In genomic region chr2:96913117-96913397, GRCh38 we compare ENCODE assay signal across 12 cellular contexts. TPM values are rescaled to one million over a fixed set of nuclear protein-coding genes. Genes with fewer than 3 reads are reported as not detected.
A peak's percentile ranks its signal among the peaks of the same experiment; 100 is the strongest.
DNase-seq lines count a peak whose midpoint lies in the region; ATAC-seq and TF ChIP-seq lines count a peak whose summit lies in the region.
"Had no signal": no experiment of that assay in that cellular context is flagged by ENCODE, and none has a peak within 500 bp of the region (broad histone marks: within the 10 kb centered on the region; RNA-seq: fewer than 3 reads in every experiment).

No MANE protein-coding gene starts in this region.

- H3K9ac ChIP-seq in BLaER1, result peak overlapping the region; percentile 77

- CTCF ChIA-PET in CD4-positive, alpha-beta T cell (lab: Charles Lee), result interaction anchor here (2.9 kb wide), 1 partner anchor 55 kb away, joined by 14 read pairs; the partner anchor contains the start of gene ANKRD39
- CTCF ChIA-PET in naive thymus-derived CD4-positive, alpha-beta T cell (lab: Charles Lee), result interaction anchor here (0.5 to 2.8 kb wide), 9 partner anchors 11 to 52 kb away, joined by 3 to 8 read pairs (median 3); no protein-coding TSS in a partner anchor

- peak overlapping the region; percentile 91 for H3K27ac ChIP-seq in BLaER1
- peak overlapping the region; percentile 64 for H3K27ac ChIP-seq in CD4-positive, alpha-beta T cell (ENCODE audit: low read depth, low read length)
- peak overlapping the region; percentile 61 for H3K27ac ChIP-seq in naive thymus-derived CD4-positive, alpha-beta T cell (ENCODE audit: low read depth, low read length)
- H3K27ac ChIP-seq: psoas muscle, vagina had no signal

- ATAC-seq in CD4-positive, alpha-beta T cell (ENCODE audit: poor library complexity), result no peak
- peak; percentile 4 for ATAC-seq in naive thymus-derived CD4-positive, alpha-beta T cell
- no peak for ATAC-seq in HG03280 (IDR thresholded peaks at IDR 0.05; ENCODE audit: unreplicated experiment)
- no peak for ATAC-seq in GM19328 (IDR thresholded peaks at IDR 0.05; ENCODE audit: unreplicated experiment)

- H3K4me1 ChIP-seq in BLaER1, result peaks cover 62% of the 10 kb centered on the region
- peaks cover 33 to 38% of the 10 kb centered on the region in 2 donors for H3K4me1 ChIP-seq in naive thymus-derived CD4-positive, alpha-beta T cell (ENCODE audit: control insufficient read depth in 2 of 2, insufficient read depth in 2 of 2, low read length in 2 of 2)
- H3K4me1 ChIP-seq: psoas muscle had no signal

- intact Hi-C loops in CD4-positive, alpha-beta T cell (cut with DNase I, micrococcal nuclease), result loop anchor here in 1 of 2 experiments (1.0 to 5.0 kb wide), 2 partner anchors 42 to 56 kb away; partner anchors contain the start of gene ANKRD39
- intact Hi-C loops in naive thymus-derived CD4-positive, alpha-beta T cell (cut with micrococcal nuclease), result loop anchor here (1.0 to 5.0 kb wide), 7 partner anchors 11 to 55 kb away; partner anchors contain the start of genes SEMA4C (in 2 of the 2) and ANKRD39 (in 1 of the 2)

- H3K36me3 ChIP-seq in BLaER1, result peaks cover 16% of the 10 kb centered on the region
- no peaks in the 10 kb centered on the region for H3K36me3 ChIP-seq in naive thymus-derived CD4-positive, alpha-beta T cell (ENCODE audit: control insufficient read depth in 2 of 3, insufficient read depth in 3 of 3, low read length in 3 of 3)
- H3K36me3 ChIP-seq: vagina had no signal

- POLR2A ChIA-PET in CD4-positive, alpha-beta T cell (lab: Charles Lee), result interaction anchor here (0.5 to 4.4 kb wide), 13 partner anchors 10 to 373 kb away, joined by 3 to 29 read pairs (median 6); partner anchors contain the start of gene ANKRD39
- POLR2A ChIA-PET in naive thymus-derived CD4-positive, alpha-beta T cell (lab: Charles Lee), result interaction anchor here (0.5 to 7.0 kb wide), 18 partner anchors 9 to 1834 kb away, joined by 3 to 76 read pairs (median 6); partner anchors contain the start of genes ANKRD39 and SEMA4C

- no peaks in the 10 kb centered on the region for H4K20me1 ChIP-seq in BLaER1

- no peaks in the 10 kb centered on the region for H3K27me3 ChIP-seq in BLaER1
- no peaks in the 10 kb centered on the region for H3K27me3 ChIP-seq in CD4-positive, alpha-beta T cell (ENCODE audit: control insufficient read depth, insufficient read depth, low read length)
- no peaks in the 10 kb centered on the region for H3K27me3 ChIP-seq in naive thymus-derived CD4-positive, alpha-beta T cell (ENCODE audit: control insufficient read depth in 2 of 2, insufficient read depth in 2 of 2, low read length in 2 of 2)
- H3K27me3 ChIP-seq: vagina had no signal

- H3K27me3 Mint-ChIP-seq in CD4-positive, alpha-beta T cell, result no peaks in the 10 kb centered on the region
- H3K27me3 Mint-ChIP-seq in activated naive CD8-positive, alpha-beta T cell, result no peaks in the 10 kb centered on the region
- peaks cover 0 to 7% (median 0%) of the 10 kb centered on the region in 5 donors for H3K27me3 Mint-ChIP-seq in naive thymus-derived CD4-positive, alpha-beta T cell

- peak overlapping the region; percentile 58 for H3K4me3 ChIP-seq in BLaER1
- H3K4me3 ChIP-seq in naive thymus-derived CD4-positive, alpha-beta T cell (ENCODE audit: low read length), result peak overlapping the region; percentile 68
- H3K4me3 ChIP-seq: psoas muscle, vagina had no signal

- H3K4me3 Mint-ChIP-seq in CD4-positive, alpha-beta T cell, result peak overlapping the region; percentile 82
- peak overlapping the region; percentile 89 for H3K4me3 Mint-ChIP-seq in activated naive CD8-positive, alpha-beta T cell
- peak overlapping the region; percentile 79 to 94 (median 88) for H3K4me3 Mint-ChIP-seq in naive thymus-derived CD4-positive, alpha-beta T cell

- H3K4me2 ChIP-seq in BLaER1, result peak overlapping the region; percentile 98

- H3K9me3 ChIP-seq in BLaER1, result peaks cover 28% of the 10 kb centered on the region
- H3K9me3 ChIP-seq in CD4-positive, alpha-beta T cell (ENCODE audit: control insufficient read depth, low read length), result peaks cover 16% of the 10 kb centered on the region
- H3K9me3 ChIP-seq in naive thymus-derived CD4-positive, alpha-beta T cell (ENCODE audit: control insufficient read depth in 2 of 3, low read length in 3 of 3), result peaks cover 0 to 19% (median 0%) of the 10 kb centered on the region in 3 experiments
- H3K9me3 ChIP-seq: vagina had no signal

- TF ChIP-seq CTCF in CD4-positive, alpha-beta T cell (IDR thresholded peaks at IDR 0.05), result no peak

- peaks cover 84% of the 10 kb centered on the region for H3K4me1 Mint-ChIP-seq in CD4-positive, alpha-beta T cell (ENCODE audit: low read depth)
- peaks cover 55% of the 10 kb centered on the region for H3K4me1 Mint-ChIP-seq in activated naive CD8-positive, alpha-beta T cell (ENCODE audit: low read depth)
- peaks cover 45 to 93% (median 84%) of the 10 kb centered on the region in 7 donors for H3K4me1 Mint-ChIP-seq in naive thymus-derived CD4-positive, alpha-beta T cell

- peak overlapping the region; percentile 84 for H3K27ac Mint-ChIP-seq in CD4-positive, alpha-beta T cell
- peak overlapping the region; percentile 94 for H3K27ac Mint-ChIP-seq in activated naive CD8-positive, alpha-beta T cell
- H3K27ac Mint-ChIP-seq in naive thymus-derived CD4-positive, alpha-beta T cell, result peak overlapping the region; percentile 90 to 100 (median 97)

- DNase-seq in CD4-positive, alpha-beta T cell, result no peak
- peak in 1 of 9 donors; percentile 15 for DNase-seq in naive thymus-derived CD4-positive, alpha-beta T cell
- DNase-seq in DMS 273 treated with DMSO at 0.1 percent for 48 hours (lab: John Stamatoyannopoulos, UW), result no peak
- DNase-seq: kidney, NCI-H1417 treated with DMSO at 0.1 percent for 48 hours, OCI-M1, psoas muscle had no signal

- H3K9me3 Mint-ChIP-seq in CD4-positive, alpha-beta T cell, result no peaks in the 10 kb centered on the region
- H3K9me3 Mint-ChIP-seq in activated naive CD8-positive, alpha-beta T cell (ENCODE audit: low read depth), result no peaks in the 10 kb centered on the region
- peaks cover 0 to 26% (median 13%) of the 10 kb centered on the region in 11 donors for H3K9me3 Mint-ChIP-seq in naive thymus-derived CD4-positive, alpha-beta T cell

- peaks cover 11% of the 10 kb centered on the region for H3K36me3 Mint-ChIP-seq in CD4-positive, alpha-beta T cell (ENCODE audit: low read depth)
- H3K36me3 Mint-ChIP-seq in activated naive CD8-positive, alpha-beta T cell, result peaks cover 13% of the 10 kb centered on the region
- H3K36me3 Mint-ChIP-seq in naive thymus-derived CD4-positive, alpha-beta T cell, result peaks cover 0 to 26% (median 14%) of the 10 kb centered on the region in 5 donors

RNA-seq across cellular contexts. Expression of gene SEMA4C, which starts 43.2 kb away (rescaled TPM):
- 10 to 100 TPM; 55.8 to 56.8 TPM for total RNA-seq in CD4-positive, alpha-beta T cell
- 10 to 100 TPM; 33.5 to 74.7 (median 44.1) TPM for total RNA-seq in naive thymus-derived CD4-positive, alpha-beta T cell
- polyA plus RNA-seq in naive thymus-derived CD4-positive, alpha-beta T cell, result 1 to 10 TPM; 3.1 to 5.1 TPM

RNA-seq across cellular contexts. Expression of gene ANKRD39, which starts 55.2 kb away (rescaled TPM):
- 10 to 100 TPM; 17.2 to 18.3 TPM for total RNA-seq in CD4-positive, alpha-beta T cell
- 10 to 100 TPM; 12.0 to 38.4 (median 16.4) TPM for total RNA-seq in naive thymus-derived CD4-positive, alpha-beta T cell
- 10 to 100 TPM; 15.6 to 19.9 TPM for polyA plus RNA-seq in naive thymus-derived CD4-positive, alpha-beta T cell
